Comparison of ENCODE assay signal across 26 cellular contexts in genomic region chr1:67514299-67514698, GRCh38.
"Had no signal": no experiment of that assay in that cellular context is flagged by ENCODE, and none has a peak within 500 bp of the region (broad histone marks: within the 10 kb centered on the region; RNA-seq: fewer than 3 reads in every experiment).

No MANE protein-coding gene starts in this region.

- DNase-seq: activated CD4-positive, alpha-beta memory T cell treated with anti-CD3 and anti-CD28 coated beads, Interleukin-2, amount 10 ng/mL, durations not matched to agents 7 days and 5 days; activated CD4-positive, alpha-beta T cell treated with anti-CD3 and anti-CD28 coated beads for 36 hours; activated CD4-positive, alpha-beta T cell treated with anti-CD3 and anti-CD28 coated beads, Interleukin-2, amount 50 U/mL, for 1 hour; activated naive CD4-positive, alpha-beta T cell; activated T-cell treated with anti-CD3 and anti-CD28 coated beads for 4 hours; activated T-cell treated with anti-CD3 and anti-CD28 coated beads, Interleukin-2, amount 50 U/mL, for 72 hours; amniotic stem cell; body of pancreas; central memory CD4-positive, alpha-beta T cell; NCI-H1092; NCI-H1417; NCI-H1694; NCI-H2029; NCI-H2107; NCI-H2171 treated with DMSO at 0.1 percent for 48 hours; NCI-H226; NCI-H510A treated with DMSO at 0.1 percent for 48 hours; PC-3; SHP77 treated with DMSO at 0.1 percent for 48 hours; T-helper 17 cell; T-helper 9 cell; WERI-Rb-1 had no signal

- H3K27me3 ChIP-seq: ascending aorta, body of pancreas had no signal

- H3K36me3 ChIP-seq: ascending aorta, WERI-Rb-1 had no signal

- H3K27ac ChIP-seq: ascending aorta, body of pancreas, KMS-11, WERI-Rb-1 had no signal

- H3K4me3 Mint-ChIP-seq: activated CD4-positive, alpha-beta memory T cell treated with anti-CD3 and anti-CD28 coated beads, Interleukin-2, amount 10 ng/mL, durations not matched to agents 7 days and 5 days; activated CD4-positive, alpha-beta T cell treated with anti-CD3 and anti-CD28 coated beads for 36 hours; activated naive CD4-positive, alpha-beta T cell treated with anti-CD3 and anti-CD28 coated beads, Interleukin-2, amount 50 U/mL, for 24 hours; activated T-cell treated with anti-CD3 and anti-CD28 coated beads, Interleukin-2, amount 50 U/mL, for 72 hours; T-helper 17 cell had no signal

- H3K9me3 ChIP-seq: ascending aorta, body of pancreas had no signal

- H3K27ac Mint-ChIP-seq: activated CD4-positive, alpha-beta memory T cell treated with anti-CD3 and anti-CD28 coated beads, Interleukin-2, amount 10 ng/mL, durations not matched to agents 7 days and 5 days; activated CD4-positive, alpha-beta T cell treated with anti-CD3 and anti-CD28 coated beads for 36 hours; activated naive CD4-positive, alpha-beta T cell treated with anti-CD3 and anti-CD28 coated beads, Interleukin-2, amount 50 U/mL, for 24 hours; activated T-cell treated with anti-CD3 and anti-CD28 coated beads, Interleukin-2, amount 50 U/mL, for 72 hours; activated T-helper 2 cell treated with anti-CD3 and anti-CD28 coated beads, Interferon-gamma antibody, Interleukin-2, Interleukin-4, amounts not matched to agents 10 μg/mL and 5 μg/mL and 100 μg/mL, durations not matched to agents 14 hours and 24 hours and 36 hours; T-helper 17 cell had no signal

- H3K9ac ChIP-seq: KMS-11 had no signal

- H3K4me2 ChIP-seq: KMS-11 had no signal

- H3K4me1 Mint-ChIP-seq: activated CD4-positive, alpha-beta memory T cell treated with anti-CD3 and anti-CD28 coated beads, Interleukin-2, amount 10 ng/mL, durations not matched to agents 7 days and 5 days; activated CD4-positive, alpha-beta T cell treated with anti-CD3 and anti-CD28 coated beads for 36 hours; activated naive CD4-positive, alpha-beta T cell treated with anti-CD3 and anti-CD28 coated beads, Interleukin-2, amount 50 U/mL, for 24 hours; T-helper 17 cell had no signal

- ATAC-seq: activated CD4-positive, alpha-beta T cell treated with anti-CD3 and anti-CD28 coated beads for 36 hours; activated T-cell treated with anti-CD3 and anti-CD28 coated beads, Interleukin-2, amount 50 U/mL, for 72 hours; body of pancreas; PC-3; T-helper 17 cell had no signal

- H3K4me1 ChIP-seq: ascending aorta, body of pancreas had no signal

- H3K4me3 ChIP-seq: ascending aorta, body of pancreas had no signal

- H3K27me3 Mint-ChIP-seq: activated CD4-positive, alpha-beta T cell treated with anti-CD3 and anti-CD28 coated beads for 36 hours had no signal
